1 cellular context compared by ENCODE assay signal in the genomic region with DNA sequence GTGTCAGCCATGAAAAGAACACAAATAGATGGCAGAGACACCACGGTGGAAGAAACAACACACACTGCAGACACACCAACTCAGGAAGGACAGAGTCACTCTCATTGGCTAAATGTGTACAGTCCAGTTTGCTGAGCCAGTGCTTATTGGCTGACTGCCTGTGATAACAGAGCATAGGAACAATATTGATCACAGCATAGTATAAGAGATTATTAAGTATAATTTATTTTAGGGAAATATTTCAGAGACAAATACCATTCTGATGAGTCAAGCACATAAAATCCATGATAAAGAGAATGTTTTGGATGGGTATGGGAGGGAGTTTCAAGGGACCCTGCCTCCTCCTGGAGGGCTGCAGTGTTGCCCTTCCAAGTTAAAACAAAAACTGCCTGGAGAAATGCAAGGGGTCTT.
TF ChIP-seq lines count a peak whose summit lies in the region.

No MANE protein-coding gene starts in this region.

TF ChIP-seq in K562, 482 proteins besides CTCF, POLR2A, EP300 and RAD21 (continued from another document):
- TF ChIP-seq, protein P1, sequence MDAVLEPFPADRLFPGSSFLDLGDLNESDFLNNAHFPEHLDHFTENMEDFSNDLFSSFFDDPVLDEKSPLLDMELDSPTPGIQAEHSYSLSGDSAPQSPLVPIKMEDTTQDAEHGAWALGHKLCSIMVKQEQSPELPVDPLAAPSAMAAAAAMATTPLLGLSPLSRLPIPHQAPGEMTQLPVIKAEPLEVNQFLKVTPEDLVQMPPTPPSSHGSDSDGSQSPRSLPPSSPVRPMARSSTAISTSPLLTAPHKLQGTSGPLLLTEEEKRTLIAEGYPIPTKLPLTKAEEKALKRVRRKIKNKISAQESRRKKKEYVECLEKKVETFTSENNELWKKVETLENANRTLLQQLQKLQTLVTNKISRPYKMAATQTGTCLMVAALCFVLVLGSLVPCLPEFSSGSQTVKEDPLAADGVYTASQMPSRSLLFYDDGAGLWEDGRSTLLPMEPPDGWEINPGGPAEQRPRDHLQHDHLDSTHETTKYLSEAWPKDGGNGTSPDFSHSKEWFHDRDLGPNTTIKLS (IDR thresholded peaks at IDR 0.05; ENCODE audit: borderline replicate concordance, low read depth), result no peak
- TF ChIP-seq, protein P2, sequence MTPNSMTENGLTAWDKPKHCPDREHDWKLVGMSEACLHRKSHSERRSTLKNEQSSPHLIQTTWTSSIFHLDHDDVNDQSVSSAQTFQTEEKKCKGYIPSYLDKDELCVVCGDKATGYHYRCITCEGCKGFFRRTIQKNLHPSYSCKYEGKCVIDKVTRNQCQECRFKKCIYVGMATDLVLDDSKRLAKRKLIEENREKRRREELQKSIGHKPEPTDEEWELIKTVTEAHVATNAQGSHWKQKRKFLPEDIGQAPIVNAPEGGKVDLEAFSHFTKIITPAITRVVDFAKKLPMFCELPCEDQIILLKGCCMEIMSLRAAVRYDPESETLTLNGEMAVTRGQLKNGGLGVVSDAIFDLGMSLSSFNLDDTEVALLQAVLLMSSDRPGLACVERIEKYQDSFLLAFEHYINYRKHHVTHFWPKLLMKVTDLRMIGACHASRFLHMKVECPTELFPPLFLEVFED (CRISPR knock-in tag; conservative IDR thresholded peaks at IDR 0.05), result no peak
